In the genomic region with DNA sequence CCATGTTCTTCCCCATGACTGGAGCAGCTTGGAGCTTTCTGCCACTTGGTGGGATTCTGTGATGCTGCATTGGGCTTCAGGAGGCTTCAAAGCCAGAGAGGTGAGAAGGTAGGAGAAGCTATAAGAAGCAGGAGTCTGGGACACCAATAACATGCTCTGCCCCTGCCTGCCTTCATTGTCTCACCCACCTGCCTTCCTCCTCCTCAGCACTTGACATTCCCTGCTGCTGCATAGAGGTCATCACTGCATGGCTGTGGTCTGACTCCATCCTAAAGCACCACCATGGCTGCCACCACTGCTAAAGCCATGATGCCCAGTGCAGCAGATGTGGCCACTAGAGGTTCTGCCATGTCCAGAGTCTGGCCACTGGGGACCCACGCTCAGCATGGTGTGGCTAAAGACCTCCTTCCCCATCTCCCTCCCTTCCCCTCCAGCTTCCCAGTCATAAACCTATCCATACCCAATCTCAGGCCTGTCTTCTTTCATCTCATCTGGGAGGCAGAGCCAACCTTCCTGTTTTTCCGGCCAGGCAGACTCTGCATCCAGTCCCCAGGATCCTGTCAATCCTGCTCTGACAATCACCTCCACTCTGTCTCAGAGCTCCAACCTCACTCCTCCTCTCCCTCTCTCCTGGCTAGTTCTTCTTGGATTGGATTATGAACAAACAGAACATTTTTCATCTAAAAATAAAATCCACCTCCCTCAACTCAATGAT, we compare ENCODE assay signal across 36 cellular contexts.
"Had no signal": no experiment of that assay in that cellular context is flagged by ENCODE, and none has a peak within 500 bp of the region (broad histone marks: within the 10 kb centered on the region; RNA-seq: fewer than 3 reads in every experiment).

No MANE protein-coding gene starts in this region.

- FAIRE-seq: frontal cortex had no signal

- H3K9me3 Mint-ChIP-seq: activated B cell treated with CpG ODN at 0.5 μM for 24 hours; activated CD8-positive, alpha-beta T cell treated with anti-CD3 and anti-CD28 coated beads for 36 hours; activated naive CD4-positive, alpha-beta T cell treated with anti-CD3 and anti-CD28 coated beads for 36 hours; activated naive CD4-positive, alpha-beta T cell treated with anti-CD3 and anti-CD28 coated beads, Interleukin-2, amount 50 U/mL, for 24 hours; activated naive CD8-positive, alpha-beta T cell treated with anti-CD3 and anti-CD28 coated beads for 36 hours; activated naive CD8-positive, alpha-beta T cell treated with anti-CD3 and anti-CD28 coated beads, Interleukin-2, amount 50 U/mL, for 24 hours; activated T-helper 1 cell treated with anti-CD3 and anti-CD28 coated beads, Interleukin-12 subunit alpha, Interleukin-12 subunit beta, Interleukin-2, Interleukin-4 antibody, amounts not matched to agents 30 ng/mL and 10 ng/mL and 1 ng/mL, durations not matched to agents 14 hours and 24 hours and 36 hours; activated T-helper 2 cell treated with anti-CD3 and anti-CD28 coated beads, Interferon-gamma antibody, Interleukin-2, Interleukin-4, amounts not matched to agents 10 μg/mL and 5 μg/mL and 100 μg/mL, durations not matched to agents 14 hours and 24 hours and 36 hours; effector memory CD8-positive, alpha-beta T cell; T-helper 2 cell treated with Interferon-gamma antibody and Interleukin-4, amounts not matched to agents 5 μg/mL and 100 μg/mL, for 36 hours had no signal

- H3K27me3 ChIP-seq: adrenal gland, body of pancreas, cardiac muscle cell had no signal

- H3K27ac Mint-ChIP-seq: activated B cell treated with CpG ODN at 0.5 μM for 24 hours; activated CD8-positive, alpha-beta T cell treated with anti-CD3 and anti-CD28 coated beads for 36 hours; activated naive CD4-positive, alpha-beta T cell treated with anti-CD3 and anti-CD28 coated beads for 36 hours; activated naive CD4-positive, alpha-beta T cell treated with anti-CD3 and anti-CD28 coated beads, Interleukin-2, amount 50 U/mL, for 24 hours; activated naive CD8-positive, alpha-beta T cell treated with anti-CD3 and anti-CD28 coated beads for 36 hours; activated naive CD8-positive, alpha-beta T cell treated with anti-CD3 and anti-CD28 coated beads, Interleukin-2, amount 50 U/mL, for 24 hours; activated T-helper 1 cell treated with anti-CD3 and anti-CD28 coated beads, Interleukin-12 subunit alpha, Interleukin-12 subunit beta, Interleukin-2, Interleukin-4 antibody, amounts not matched to agents 30 ng/mL and 10 ng/mL and 1 ng/mL, durations not matched to agents 14 hours and 24 hours and 36 hours; activated T-helper 2 cell treated with anti-CD3 and anti-CD28 coated beads, Interferon-gamma antibody, Interleukin-2, Interleukin-4, amounts not matched to agents 10 μg/mL and 5 μg/mL and 100 μg/mL, durations not matched to agents 14 hours and 24 hours and 36 hours; effector memory CD8-positive, alpha-beta T cell; T-helper 17 cell; T-helper 2 cell treated with Interferon-gamma antibody and Interleukin-4, amounts not matched to agents 5 μg/mL and 100 μg/mL, for 36 hours had no signal

- H3K4me1 ChIP-seq: adrenal gland, body of pancreas had no signal

- H3K4me3 ChIP-seq: adrenal gland, body of pancreas, cardiac muscle cell, coronary artery, heart left ventricle had no signal

- H3K36me3 ChIP-seq: adrenal gland, cardiac muscle cell, heart left ventricle, WERI-Rb-1 had no signal

- H3K4me3 Mint-ChIP-seq: activated B cell treated with CpG ODN at 0.5 μM for 24 hours; activated CD8-positive, alpha-beta T cell treated with anti-CD3 and anti-CD28 coated beads for 36 hours; activated naive CD4-positive, alpha-beta T cell treated with anti-CD3 and anti-CD28 coated beads for 36 hours; activated naive CD4-positive, alpha-beta T cell treated with anti-CD3 and anti-CD28 coated beads, Interleukin-2, amount 50 U/mL, for 24 hours; activated naive CD8-positive, alpha-beta T cell treated with anti-CD3 and anti-CD28 coated beads for 36 hours; activated naive CD8-positive, alpha-beta T cell treated with anti-CD3 and anti-CD28 coated beads, Interleukin-2, amount 50 U/mL, for 24 hours; activated T-helper 1 cell treated with anti-CD3 and anti-CD28 coated beads, Interleukin-12 subunit alpha, Interleukin-12 subunit beta, Interleukin-2, Interleukin-4 antibody, amounts not matched to agents 30 ng/mL and 10 ng/mL and 1 ng/mL, durations not matched to agents 14 hours and 24 hours and 36 hours; effector memory CD8-positive, alpha-beta T cell; T-helper 17 cell; T-helper 2 cell treated with Interferon-gamma antibody and Interleukin-4, amounts not matched to agents 5 μg/mL and 100 μg/mL, for 36 hours had no signal

- H3K27ac ChIP-seq: adrenal gland, body of pancreas, cardiac muscle cell, coronary artery, epithelial cell of prostate, heart left ventricle, WERI-Rb-1 had no signal

- H3K36me3 Mint-ChIP-seq: activated naive CD4-positive, alpha-beta T cell treated with anti-CD3 and anti-CD28 coated beads, Interleukin-2, amount 50 U/mL, for 24 hours; activated naive CD8-positive, alpha-beta T cell treated with anti-CD3 and anti-CD28 coated beads for 36 hours had no signal

- ATAC-seq: activated CD4-positive, CD25-positive, alpha-beta regulatory T cell treated with anti-CD3 and anti-CD28 coated beads, Interleukin-2, amount 50 U/mL, for 24 hours; activated CD8-positive, alpha-beta T cell treated with anti-CD3 and anti-CD28 coated beads for 36 hours; activated naive CD8-positive, alpha-beta T cell treated with anti-CD3 and anti-CD28 coated beads, Interleukin-2, amount 50 U/mL, for 24 hours; body of pancreas; effector memory CD8-positive, alpha-beta T cell; heart left ventricle; T-helper 17 cell had no signal

- DNase-seq: activated B cell treated with CpG ODN at 0.5 μM for 24 hours; activated CD4-positive, alpha-beta T cell treated with anti-CD3 and anti-CD28 coated beads for 48 hours; activated CD4-positive, alpha-beta T cell treated with anti-CD3 and anti-CD28 coated beads, Interleukin-2, amount 50 U/mL, for 1 hour; activated CD4-positive, alpha-beta T cell treated with anti-CD3 and anti-CD28 coated beads, Interleukin-2, amount 50 U/mL, for 48 hours; activated CD8-positive, alpha-beta memory T cell treated with anti-CD3 and anti-CD28 coated beads for 24 hours; activated CD8-positive, alpha-beta memory T cell treated with anti-CD3 and anti-CD28 coated beads, Interleukin-2, amount 50 U/mL, for 4 hours; activated CD8-positive, alpha-beta T cell treated with anti-CD3 and anti-CD28 coated beads for 36 hours; activated effector memory CD4-positive, alpha-beta T cell treated with anti-CD3 and anti-CD28 coated beads, Interleukin-2, amount 50 U/mL, for 16 hours; activated naive CD4-positive, alpha-beta T cell treated with anti-CD3 and anti-CD28 coated beads for 36 hours; activated naive CD8-positive, alpha-beta T cell treated with anti-CD3 and anti-CD28 coated beads for 36 hours; activated naive CD8-positive, alpha-beta T cell treated with anti-CD3 and anti-CD28 coated beads, Interleukin-2, amount 50 U/mL, for 24 hours; activated T-cell treated with anti-CD3 and anti-CD28 coated beads, Interleukin-2, amount 50 U/mL, for 1 hour; activated T-cell treated with anti-CD3 and anti-CD28 coated beads, Interleukin-2, amount 50 U/mL, for 48 hours; adrenal gland; aorta; body of pancreas; central memory CD4-positive, alpha-beta T cell; cerebellar nuclear complex; dermis blood vessel endothelial cell; effector CD4-positive, alpha-beta T cell; effector memory CD8-positive, alpha-beta T cell; foreskin fibroblast; heart left ventricle; T-helper 1 cell; T-helper 17 cell; T1000; WERI-Rb-1 had no signal

- H3K9me3 ChIP-seq: adrenal gland, body of pancreas, heart left ventricle had no signal
